2 cellular contexts compared by ENCODE assay signal in the genomic region with DNA sequence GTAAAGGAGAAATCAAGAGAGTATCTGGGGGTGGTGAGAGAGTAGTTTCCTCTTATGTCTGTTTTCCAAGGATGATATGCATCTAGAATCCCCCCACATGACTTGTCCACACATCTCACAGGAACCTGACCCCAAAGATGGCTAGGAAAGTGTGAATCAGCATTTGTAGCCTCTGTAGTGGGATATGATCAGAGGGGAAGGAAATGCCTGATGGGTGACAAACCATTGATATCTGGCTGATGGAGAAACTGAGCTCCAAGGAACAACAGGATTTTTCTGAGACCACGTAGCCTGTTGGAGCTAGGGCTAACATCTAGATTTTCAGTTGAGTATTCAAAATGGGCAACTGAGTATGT.
A peak's percentile ranks its signal among the peaks of the same experiment; 100 is the strongest.
TF ChIP-seq lines count a peak whose summit lies in the region.

No MANE protein-coding gene starts in this region.

TF ChIP-seq in SK-N-SH, 30 proteins besides CTCF, POLR2A, EP300 and RAD21 (continued from another document):
- TF ChIP-seq, protein P1, sequence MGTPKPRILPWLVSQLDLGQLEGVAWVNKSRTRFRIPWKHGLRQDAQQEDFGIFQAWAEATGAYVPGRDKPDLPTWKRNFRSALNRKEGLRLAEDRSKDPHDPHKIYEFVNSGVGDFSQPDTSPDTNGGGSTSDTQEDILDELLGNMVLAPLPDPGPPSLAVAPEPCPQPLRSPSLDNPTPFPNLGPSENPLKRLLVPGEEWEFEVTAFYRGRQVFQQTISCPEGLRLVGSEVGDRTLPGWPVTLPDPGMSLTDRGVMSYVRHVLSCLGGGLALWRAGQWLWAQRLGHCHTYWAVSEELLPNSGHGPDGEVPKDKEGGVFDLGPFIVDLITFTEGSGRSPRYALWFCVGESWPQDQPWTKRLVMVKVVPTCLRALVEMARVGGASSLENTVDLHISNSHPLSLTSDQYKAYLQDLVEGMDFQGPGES (IDR thresholded peaks at IDR 0.05; ENCODE audit: low read depth, low read length), result no peak
- no peak for TF ChIP-seq GATA2 (CRISPR knock-in tag; IDR thresholded peaks at IDR 0.05)
- peak; percentile 35; the same call in 1 of the 2 replicates for TF ChIP-seq POLR2AphosphoS5 (IDR thresholded peaks at IDR 0.05; ENCODE audit: low read depth, low read length)
- no peak for TF ChIP-seq TAF1 (IDR thresholded peaks at IDR 0.05; ENCODE audit: borderline replicate concordance, low read depth, low read length)
- peak; percentile 89 for TF ChIP-seq NFIC (IDR thresholded peaks at IDR 0.05; ENCODE audit: borderline replicate concordance)
- TF ChIP-seq NRF1 (IDR thresholded peaks at IDR 0.05; ENCODE audit: low read depth, low read length), result no peak
- peak; percentile 87 for TF ChIP-seq FOSL2 (IDR thresholded peaks at IDR 0.05; ENCODE audit: borderline replicate concordance, low read depth)
- no peak for TF ChIP-seq RFX5 (IDR thresholded peaks at IDR 0.05; ENCODE audit: low read length)
- no peak for TF ChIP-seq SMC3 (IDR thresholded peaks at IDR 0.05; ENCODE audit: low read depth, low read length)
- TF ChIP-seq SIN3A (IDR thresholded peaks at IDR 0.05; ENCODE audit: borderline replicate concordance, low read depth, low read length), result no peak
- TF ChIP-seq FOXJ3 (CRISPR knock-in tag; IDR thresholded peaks at IDR 0.05), result no peak
- 0 out of 2 replicates have a peak, but pooled peaks have one; percentile 37 for TF ChIP-seq YY1 (IDR thresholded peaks at IDR 0.05; ENCODE audit: low read depth)
- peak; percentile 85 for TF ChIP-seq FOXM1 (IDR thresholded peaks at IDR 0.05; ENCODE audit: low read depth)
- TF ChIP-seq, protein P2, sequence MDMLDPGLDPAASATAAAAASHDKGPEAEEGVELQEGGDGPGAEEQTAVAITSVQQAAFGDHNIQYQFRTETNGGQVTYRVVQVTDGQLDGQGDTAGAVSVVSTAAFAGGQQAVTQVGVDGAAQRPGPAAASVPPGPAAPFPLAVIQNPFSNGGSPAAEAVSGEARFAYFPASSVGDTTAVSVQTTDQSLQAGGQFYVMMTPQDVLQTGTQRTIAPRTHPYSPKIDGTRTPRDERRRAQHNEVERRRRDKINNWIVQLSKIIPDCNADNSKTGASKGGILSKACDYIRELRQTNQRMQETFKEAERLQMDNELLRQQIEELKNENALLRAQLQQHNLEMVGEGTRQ (IDR thresholded peaks at IDR 0.05; ENCODE audit: borderline replicate concordance, low read depth, low read length), result no peak
- no peak for TF ChIP-seq RCOR1 (IDR thresholded peaks at IDR 0.05; ENCODE audit: low read length)
- peak; percentile 88 for TF ChIP-seq TEAD4 (IDR thresholded peaks at IDR 0.05; ENCODE audit: borderline replicate concordance, insufficient read depth)
- TF ChIP-seq ELF1 (IDR thresholded peaks at IDR 0.05), result no peak
- TF ChIP-seq, protein P3, sequence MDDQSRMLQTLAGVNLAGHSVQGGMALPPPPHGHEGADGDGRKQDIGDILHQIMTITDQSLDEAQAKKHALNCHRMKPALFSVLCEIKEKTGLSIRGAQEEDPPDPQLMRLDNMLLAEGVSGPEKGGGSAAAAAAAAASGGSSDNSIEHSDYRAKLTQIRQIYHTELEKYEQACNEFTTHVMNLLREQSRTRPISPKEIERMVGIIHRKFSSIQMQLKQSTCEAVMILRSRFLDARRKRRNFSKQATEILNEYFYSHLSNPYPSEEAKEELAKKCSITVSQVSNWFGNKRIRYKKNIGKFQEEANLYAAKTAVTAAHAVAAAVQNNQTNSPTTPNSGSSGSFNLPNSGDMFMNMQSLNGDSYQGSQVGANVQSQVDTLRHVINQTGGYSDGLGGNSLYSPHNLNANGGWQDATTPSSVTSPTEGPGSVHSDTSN (IDR thresholded peaks at IDR 0.05), result peak; percentile 66
- TF ChIP-seq EZH2phosphoT487 (IDR thresholded peaks at IDR 0.05; ENCODE audit: borderline replicate concordance, low read depth), result no peak
- TF ChIP-seq, protein P4, sequence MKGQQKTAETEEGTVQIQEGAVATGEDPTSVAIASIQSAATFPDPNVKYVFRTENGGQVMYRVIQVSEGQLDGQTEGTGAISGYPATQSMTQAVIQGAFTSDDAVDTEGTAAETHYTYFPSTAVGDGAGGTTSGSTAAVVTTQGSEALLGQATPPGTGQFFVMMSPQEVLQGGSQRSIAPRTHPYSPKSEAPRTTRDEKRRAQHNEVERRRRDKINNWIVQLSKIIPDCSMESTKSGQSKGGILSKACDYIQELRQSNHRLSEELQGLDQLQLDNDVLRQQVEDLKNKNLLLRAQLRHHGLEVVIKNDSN (IDR thresholded peaks at IDR 0.05; ENCODE audit: borderline replicate concordance, low read depth), result no peak
- TF ChIP-seq TCF12 (IDR thresholded peaks at IDR 0.05), result peak; percentile 90
- TF ChIP-seq JUND (IDR thresholded peaks at IDR 0.05), result peak; percentile 92
- TF ChIP-seq RXRA (IDR thresholded peaks at IDR 0.05; ENCODE audit: borderline replicate concordance, low read depth), result peak; percentile 85
- TF ChIP-seq GABPA (IDR thresholded peaks at IDR 0.05; ENCODE audit: low read depth), result no peak
- no peak for TF ChIP-seq CHD2 (IDR thresholded peaks at IDR 0.05; ENCODE audit: low read length, partially characterized antibody)
- no peak for TF ChIP-seq MXI1 (IDR thresholded peaks at IDR 0.05; ENCODE audit: low read depth, low read length)
- TF ChIP-seq, protein P5, sequence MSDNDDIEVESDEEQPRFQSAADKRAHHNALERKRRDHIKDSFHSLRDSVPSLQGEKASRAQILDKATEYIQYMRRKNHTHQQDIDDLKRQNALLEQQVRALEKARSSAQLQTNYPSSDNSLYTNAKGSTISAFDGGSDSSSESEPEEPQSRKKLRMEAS (IDR thresholded peaks at IDR 0.05; ENCODE audit: low read depth), result peak; percentile 77
- TF ChIP-seq, protein P6, sequence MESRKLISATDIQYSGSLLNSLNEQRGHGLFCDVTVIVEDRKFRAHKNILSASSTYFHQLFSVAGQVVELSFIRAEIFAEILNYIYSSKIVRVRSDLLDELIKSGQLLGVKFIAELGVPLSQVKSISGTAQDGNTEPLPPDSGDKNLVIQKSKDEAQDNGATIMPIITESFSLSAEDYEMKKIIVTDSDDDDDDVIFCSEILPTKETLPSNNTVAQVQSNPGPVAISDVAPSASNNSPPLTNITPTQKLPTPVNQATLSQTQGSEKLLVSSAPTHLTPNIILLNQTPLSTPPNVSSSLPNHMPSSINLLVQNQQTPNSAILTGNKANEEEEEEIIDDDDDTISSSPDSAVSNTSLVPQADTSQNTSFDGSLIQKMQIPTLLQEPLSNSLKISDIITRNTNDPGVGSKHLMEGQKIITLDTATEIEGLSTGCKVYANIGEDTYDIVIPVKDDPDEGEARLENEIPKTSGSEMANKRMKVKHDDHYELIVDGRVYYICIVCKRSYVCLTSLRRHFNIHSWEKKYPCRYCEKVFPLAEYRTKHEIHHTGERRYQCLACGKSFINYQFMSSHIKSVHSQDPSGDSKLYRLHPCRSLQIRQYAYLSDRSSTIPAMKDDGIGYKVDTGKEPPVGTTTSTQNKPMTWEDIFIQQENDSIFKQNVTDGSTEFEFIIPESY (IDR thresholded peaks at IDR 0.05; ENCODE audit: borderline replicate concordance, low read depth), result peak; percentile 69; the same call in 1 of the 2 replicates

TF ChIP-seq in SK-N-SH treated with all-trans-retinoic acid at 6 μM for 48 hours, 23 proteins besides CTCF, POLR2A, EP300 and RAD21 (continued from another document):
- TF ChIP-seq ESRRG (CRISPR knock-in tag; IDR thresholded peaks at IDR 0.05) (no peak), ZFP3 (CRISPR knock-in tag; IDR thresholded peaks at IDR 0.05) (no peak), ZNF70 (CRISPR knock-in tag; IDR thresholded peaks at IDR 0.05) (no peak), ZNF565 (CRISPR knock-in tag; conservative IDR thresholded peaks at IDR 0.05; ENCODE audit: low read depth) (no peak), ISL1 (CRISPR knock-in tag; IDR thresholded peaks at IDR 0.05) (no peak), ZFP30 (CRISPR knock-in tag; IDR thresholded peaks at IDR 0.05) (no peak)
- TF ChIP-seq, protein P7, sequence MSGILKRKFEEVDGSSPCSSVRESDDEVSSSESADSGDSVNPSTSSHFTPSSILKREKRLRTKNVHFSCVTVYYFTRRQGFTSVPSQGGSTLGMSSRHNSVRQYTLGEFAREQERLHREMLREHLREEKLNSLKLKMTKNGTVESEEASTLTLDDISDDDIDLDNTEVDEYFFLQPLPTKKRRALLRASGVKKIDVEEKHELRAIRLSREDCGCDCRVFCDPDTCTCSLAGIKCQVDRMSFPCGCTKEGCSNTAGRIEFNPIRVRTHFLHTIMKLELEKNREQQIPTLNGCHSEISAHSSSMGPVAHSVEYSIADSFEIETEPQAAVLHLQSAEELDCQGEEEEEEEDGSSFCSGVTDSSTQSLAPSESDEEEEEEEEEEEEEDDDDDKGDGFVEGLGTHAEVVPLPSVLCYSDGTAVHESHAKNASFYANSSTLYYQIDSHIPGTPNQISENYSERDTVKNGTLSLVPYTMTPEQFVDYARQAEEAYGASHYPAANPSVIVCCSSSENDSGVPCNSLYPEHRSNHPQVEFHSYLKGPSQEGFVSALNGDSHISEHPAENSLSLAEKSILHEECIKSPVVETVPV (CRISPR knock-in tag; IDR thresholded peaks at IDR 0.05), result no peak
- TF ChIP-seq, protein P8, sequence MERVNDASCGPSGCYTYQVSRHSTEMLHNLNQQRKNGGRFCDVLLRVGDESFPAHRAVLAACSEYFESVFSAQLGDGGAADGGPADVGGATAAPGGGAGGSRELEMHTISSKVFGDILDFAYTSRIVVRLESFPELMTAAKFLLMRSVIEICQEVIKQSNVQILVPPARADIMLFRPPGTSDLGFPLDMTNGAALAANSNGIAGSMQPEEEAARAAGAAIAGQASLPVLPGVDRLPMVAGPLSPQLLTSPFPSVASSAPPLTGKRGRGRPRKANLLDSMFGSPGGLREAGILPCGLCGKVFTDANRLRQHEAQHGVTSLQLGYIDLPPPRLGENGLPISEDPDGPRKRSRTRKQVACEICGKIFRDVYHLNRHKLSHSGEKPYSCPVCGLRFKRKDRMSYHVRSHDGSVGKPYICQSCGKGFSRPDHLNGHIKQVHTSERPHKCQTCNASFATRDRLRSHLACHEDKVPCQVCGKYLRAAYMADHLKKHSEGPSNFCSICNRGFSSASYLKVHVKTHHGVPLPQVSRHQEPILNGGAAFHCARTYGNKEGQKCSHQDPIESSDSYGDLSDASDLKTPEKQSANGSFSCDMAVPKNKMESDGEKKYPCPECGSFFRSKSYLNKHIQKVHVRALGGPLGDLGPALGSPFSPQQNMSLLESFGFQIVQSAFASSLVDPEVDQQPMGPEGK (CRISPR knock-in tag; IDR thresholded peaks at IDR 0.05; ENCODE audit: borderline replicate concordance), result no peak
- TF ChIP-seq, protein P9, sequence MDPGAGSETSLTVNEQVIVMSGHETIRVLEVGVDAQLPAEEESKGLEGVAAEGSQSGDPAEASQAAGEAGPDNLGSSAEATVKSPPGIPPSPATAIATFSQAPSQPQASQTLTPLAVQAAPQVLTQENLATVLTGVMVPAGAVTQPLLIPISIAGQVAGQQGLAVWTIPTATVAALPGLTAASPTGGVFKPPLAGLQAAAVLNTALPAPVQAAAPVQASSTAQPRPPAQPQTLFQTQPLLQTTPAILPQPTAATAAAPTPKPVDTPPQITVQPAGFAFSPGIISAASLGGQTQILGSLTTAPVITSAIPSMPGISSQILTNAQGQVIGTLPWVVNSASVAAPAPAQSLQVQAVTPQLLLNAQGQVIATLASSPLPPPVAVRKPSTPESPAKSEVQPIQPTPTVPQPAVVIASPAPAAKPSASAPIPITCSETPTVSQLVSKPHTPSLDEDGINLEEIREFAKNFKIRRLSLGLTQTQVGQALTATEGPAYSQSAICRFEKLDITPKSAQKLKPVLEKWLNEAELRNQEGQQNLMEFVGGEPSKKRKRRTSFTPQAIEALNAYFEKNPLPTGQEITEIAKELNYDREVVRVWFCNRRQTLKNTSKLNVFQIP (CRISPR knock-in tag; IDR thresholded peaks at IDR 0.05; ENCODE audit: borderline replicate concordance, low read depth), result no peak
TF ChIP-seq in SK-N-SH treated with all-trans-retinoic acid at 6 μM for 48 hours: peak in this region for 0.
